15 cellular contexts compared by ENCODE assay signal in genomic region chr12:93805736-93806141, GRCh38.
DNase-seq lines count a peak whose midpoint lies in the region; ATAC-seq and TF ChIP-seq lines count a peak whose summit lies in the region.
"Had no signal": no experiment of that assay in that cellular context is flagged by ENCODE, and none has a peak within 500 bp of the region (broad histone marks: within the 10 kb centered on the region; RNA-seq: fewer than 3 reads in every experiment).

No MANE protein-coding gene starts in this region.

- H2AFZ ChIP-seq in hepatocyte: no peak overlapping the region

- H3K9me3 ChIP-seq in hepatocyte (ENCODE audit: low read depth) (no peaks in the 10 kb centered on the region), body of pancreas (no peaks in the 10 kb centered on the region)

- H3K9me2 ChIP-seq in hepatocyte (replicated peaks; ENCODE audit: insufficient read depth): no peaks in the 10 kb centered on the region

- H3K4me3 ChIP-seq in hepatocyte (no peak overlapping the region), body of pancreas (no peak overlapping the region), H7 (ENCODE audit: insufficient read depth, low read depth, low read length) (no peak overlapping the region)
- H3K4me3 ChIP-seq: cardiac muscle cell had no signal

- H3K36me3 ChIP-seq in hepatocyte (replicated peaks; ENCODE audit: insufficient read depth, low read depth) (no peaks in the 10 kb centered on the region), body of pancreas (replicated peaks in 1 of 2; ENCODE audit: insufficient read depth in 1 of 2, low read depth in 2 of 2) (no peaks in the 10 kb centered on the region), H7 (replicated peaks; ENCODE audit: control insufficient read depth, insufficient read depth, low read length) (no peaks in the 10 kb centered on the region)
- H3K36me3 ChIP-seq: cardiac muscle cell had no signal

- H3K27ac ChIP-seq in hepatocyte (peak overlapping the region; percentile 52), body of pancreas (no peak overlapping the region)
- H3K27ac ChIP-seq: cardiac muscle cell had no signal

- intact Hi-C loops in sciatic nerve (cut with DNase I) (no loop called here), body of pancreas (cut with DNase I) (no loop called here)

- 55% methylated on average over 4 of the region's 4 CpGs for WGBS in hepatocyte (ENCODE audit: low lambda C conversion rate, missing lambda C conversion rate)
- whole genome bisulfite sequencing in body of pancreas, 2 donors: 56 to 73% methylated on average over 4 of the region's 4 CpGs

- no peak for TF ChIP-seq POLR2A in body of pancreas (IDR thresholded peaks at IDR 0.05)

- TF ChIP-seq CTCF in hepatocyte (IDR thresholded peaks at IDR 0.05; ENCODE audit: poor library complexity) (no peak), body of pancreas (IDR thresholded peaks at IDR 0.05) (no peak)

- peak; percentile 22 for DNase-seq in ELR (ENCODE audit: low read depth)
- no peak for DNase-seq in hepatocyte (ENCODE audit: low spot score)
- no peak for DNase-seq in sciatic nerve (ENCODE audit: low spot score)
- DNase-seq in NCI-H345 treated with DMSO at 0.1 percent for 48 hours (lab: John Stamatoyannopoulos, UW; ENCODE audit: unreplicated experiment): no peak
- no peak for DNase-seq in body of pancreas
- no peak for DNase-seq in H7
- DNase-seq: activated CD4-positive, alpha-beta T cell treated with anti-CD3 and anti-CD28 coated beads, Interleukin-2, amount 50 U/mL, for 4 hours; HCEC 1CT; naive B cell; NCI-H2029; NCI-H526; PC-3; stimulated activated CD4-positive, alpha-beta T cell treated with anti-CD3 and anti-CD28 coated beads, Interleukin-2, amount 100 ng/mL, for 24 hours had no signal

- H3K4me2 ChIP-seq in hepatocyte: no peak overlapping the region

- peaks cover 16% of the 10 kb centered on the region for H3K4me1 ChIP-seq in hepatocyte (ENCODE audit: insufficient read depth)
- H3K4me1 ChIP-seq in body of pancreas: peaks cover 4% of the 10 kb centered on the region

- no peaks in the 10 kb centered on the region for H3K27me3 ChIP-seq in hepatocyte
- no peaks in the 10 kb centered on the region for H3K27me3 ChIP-seq in body of pancreas
- H3K27me3 ChIP-seq in H7 (ENCODE audit: control insufficient read depth, insufficient read depth, low read length): no peaks in the 10 kb centered on the region
- H3K27me3 ChIP-seq: cardiac muscle cell had no signal

- no peak for ATAC-seq in SK-N-SH treated with all-trans-retinoic acid at 6 μM for 48 hours
- peak; percentile 26 for ATAC-seq in sciatic nerve
- no peak for ATAC-seq in body of pancreas
- ATAC-seq: PC-3 had no signal

- H3K79me2 ChIP-seq in hepatocyte: no peaks in the 10 kb centered on the region

- H4K20me1 ChIP-seq in hepatocyte (ENCODE audit: insufficient read depth, poor library complexity, severe bottlenecking): no peaks in the 10 kb centered on the region

TF ChIP-seq in SK-N-SH treated with all-trans-retinoic acid at 6 μM for 48 hours, 23 proteins besides CTCF, POLR2A, EP300 and RAD21:
- TF ChIP-seq CSRNP3 (CRISPR knock-in tag; IDR thresholded peaks at IDR 0.05) (no peak), CSDC2 (CRISPR knock-in tag; IDR thresholded peaks at IDR 0.05) (0 out of 2 replicates have a peak, but pooled peaks have one; percentile 53), TOX (CRISPR knock-in tag; IDR thresholded peaks at IDR 0.05; ENCODE audit: borderline replicate concordance) (no peak), PPARA (CRISPR knock-in tag; IDR thresholded peaks at IDR 0.05; ENCODE audit: borderline replicate concordance) (no peak), CREB5 (CRISPR knock-in tag; IDR thresholded peaks at IDR 0.05; ENCODE audit: low read depth) (no peak), ZNF8 (CRISPR knock-in tag; IDR thresholded peaks at IDR 0.05) (no peak), POU6F1 (CRISPR knock-in tag; IDR thresholded peaks at IDR 0.05; ENCODE audit: borderline replicate concordance, low read depth) (no peak), ZC3H10 (CRISPR knock-in tag; IDR thresholded peaks at IDR 0.05) (no peak), TCF4 (CRISPR knock-in tag; IDR thresholded peaks at IDR 0.05; ENCODE audit: borderline replicate concordance) (no peak; the same call in 1 of the 2 replicates), ESRRG (CRISPR knock-in tag; IDR thresholded peaks at IDR 0.05) (no peak), RARB (CRISPR knock-in tag; IDR thresholded peaks at IDR 0.05) (no peak), ZFP3 (CRISPR knock-in tag; IDR thresholded peaks at IDR 0.05) (peak; percentile 49; the same call in 1 of the 2 replicates), OSR1 (CRISPR knock-in tag; IDR thresholded peaks at IDR 0.05) (no peak), SNAI2 (CRISPR knock-in tag; IDR thresholded peaks at IDR 0.05) (no peak), ISL1 (CRISPR knock-in tag; IDR thresholded peaks at IDR 0.05) (peak; percentile 82), ZNF70 (CRISPR knock-in tag; IDR thresholded peaks at IDR 0.05) (no peak), GLIS3 (CRISPR knock-in tag; IDR thresholded peaks at IDR 0.05) (no peak), BACH2 (CRISPR knock-in tag; IDR thresholded peaks at IDR 0.05; ENCODE audit: borderline replicate concordance) (no peak)
TF ChIP-seq in SK-N-SH treated with all-trans-retinoic acid at 6 μM for 48 hours: peak in this region for 3.
